Comparison of ENCODE assay signal across 1 cellular context in the genomic region with DNA sequence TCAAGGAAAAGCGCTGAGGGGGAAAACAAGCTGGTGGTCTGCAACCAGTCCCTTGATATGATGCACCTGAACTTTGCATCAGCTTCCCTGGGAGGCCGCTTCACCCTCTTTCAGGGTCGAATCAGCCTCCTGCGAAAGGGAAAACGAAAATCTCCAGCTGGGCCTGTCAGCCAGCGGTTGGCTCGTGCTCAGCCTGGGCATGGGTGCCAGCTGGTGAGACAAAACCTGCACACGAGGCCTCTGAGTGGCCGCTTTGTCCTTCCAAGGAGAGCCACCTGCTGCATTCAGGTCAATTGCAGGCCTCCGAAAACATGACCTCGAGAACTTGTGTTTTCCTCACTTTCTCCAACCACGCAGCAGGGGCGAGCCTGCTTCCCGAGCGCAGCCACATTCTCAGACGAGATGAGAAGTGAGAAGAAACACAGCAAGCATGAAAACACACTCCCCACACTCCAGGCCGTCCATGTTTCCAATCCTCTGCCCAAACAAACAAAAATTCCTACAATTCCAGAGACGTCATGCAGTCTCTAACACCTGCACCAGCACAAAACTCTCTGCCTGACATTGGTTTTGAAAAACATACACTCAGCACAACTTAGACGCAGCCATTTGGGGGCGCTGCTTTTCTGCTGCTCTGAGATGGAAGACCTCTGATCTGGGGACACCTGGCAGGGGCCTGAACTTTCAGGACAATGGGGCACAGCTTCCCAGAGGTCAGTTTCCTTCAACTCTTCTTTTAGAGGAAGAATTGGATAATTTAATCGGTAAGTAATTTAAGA.
TF ChIP-seq lines count a peak whose summit lies in the region.

No MANE protein-coding gene starts in this region.

TF ChIP-seq in WTC11, 78 proteins besides CTCF, POLR2A, EP300 and RAD21 (continued from another document):
- TF ChIP-seq, protein P1, sequence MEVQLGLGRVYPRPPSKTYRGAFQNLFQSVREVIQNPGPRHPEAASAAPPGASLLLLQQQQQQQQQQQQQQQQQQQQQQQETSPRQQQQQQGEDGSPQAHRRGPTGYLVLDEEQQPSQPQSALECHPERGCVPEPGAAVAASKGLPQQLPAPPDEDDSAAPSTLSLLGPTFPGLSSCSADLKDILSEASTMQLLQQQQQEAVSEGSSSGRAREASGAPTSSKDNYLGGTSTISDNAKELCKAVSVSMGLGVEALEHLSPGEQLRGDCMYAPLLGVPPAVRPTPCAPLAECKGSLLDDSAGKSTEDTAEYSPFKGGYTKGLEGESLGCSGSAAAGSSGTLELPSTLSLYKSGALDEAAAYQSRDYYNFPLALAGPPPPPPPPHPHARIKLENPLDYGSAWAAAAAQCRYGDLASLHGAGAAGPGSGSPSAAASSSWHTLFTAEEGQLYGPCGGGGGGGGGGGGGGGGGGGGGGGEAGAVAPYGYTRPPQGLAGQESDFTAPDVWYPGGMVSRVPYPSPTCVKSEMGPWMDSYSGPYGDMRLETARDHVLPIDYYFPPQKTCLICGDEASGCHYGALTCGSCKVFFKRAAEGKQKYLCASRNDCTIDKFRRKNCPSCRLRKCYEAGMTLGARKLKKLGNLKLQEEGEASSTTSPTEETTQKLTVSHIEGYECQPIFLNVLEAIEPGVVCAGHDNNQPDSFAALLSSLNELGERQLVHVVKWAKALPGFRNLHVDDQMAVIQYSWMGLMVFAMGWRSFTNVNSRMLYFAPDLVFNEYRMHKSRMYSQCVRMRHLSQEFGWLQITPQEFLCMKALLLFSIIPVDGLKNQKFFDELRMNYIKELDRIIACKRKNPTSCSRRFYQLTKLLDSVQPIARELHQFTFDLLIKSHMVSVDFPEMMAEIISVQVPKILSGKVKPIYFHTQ (CRISPR knock-in tag; IDR thresholded peaks at IDR 0.05) = no peak
- TF ChIP-seq SMAD3 (CRISPR knock-in tag; IDR thresholded peaks at IDR 0.05; ENCODE audit: borderline replicate concordance) = no peak
